ENCODE assay signal across 8 cellular contexts in genomic region chr1:30085814-30086770, GRCh38.
DNase-seq lines count a peak whose midpoint lies in the region; ATAC-seq and TF ChIP-seq lines count a peak whose summit lies in the region.

No MANE protein-coding gene starts in this region.

- H3K27ac ChIP-seq in foreskin keratinocyte (no peak overlapping the region), trophoblast cell (ENCODE audit: low read depth, low read length) (no peak overlapping the region)

- no peaks in the 10 kb centered on the region for H3K79me1 ChIP-seq in trophoblast cell (ENCODE audit: low read length)

- H4K12ac ChIP-seq in trophoblast cell (ENCODE audit: low read depth, low read length): no peak overlapping the region

- no peak overlapping the region for H4K91ac ChIP-seq in trophoblast cell (ENCODE audit: low read depth, low read length)

- H3K4me1 ChIP-seq in HAP-1: no peaks in the 10 kb centered on the region
- H3K4me1 ChIP-seq in foreskin keratinocyte: peaks cover 5% of the 10 kb centered on the region
- H3K4me1 ChIP-seq in trophoblast cell (ENCODE audit: control insufficient read depth in 1 of 2, insufficient read depth in 2 of 2, low read length in 2 of 2): peaks cover 0 to 5% of the 10 kb centered on the region in 2 experiments

- in situ Hi-C loops in HAP-1 (cut with MboI; ENCODE audit: low sequenced_read_pairs): loop anchor here (10.0 to 25.0 kb wide), 3 partner anchors 299 to 841 kb away; no protein-coding TSS in a partner anchor

- H3K27me3 ChIP-seq in HAP-1 (ENCODE audit: low read depth) (peaks cover 3% of the 10 kb centered on the region; the same call in 1 of the 2 replicates), foreskin keratinocyte (peaks cover 6% of the 10 kb centered on the region), trophoblast cell (ENCODE audit: insufficient read depth, low read length) (no peaks in the 10 kb centered on the region)

- H3K36me3 ChIP-seq in HAP-1 (replicated peaks) (no peaks in the 10 kb centered on the region), trophoblast cell (ENCODE audit: control insufficient read depth in 1 of 2, insufficient read depth in 2 of 2, low read length in 2 of 2) (no peaks in the 10 kb centered on the region)

- 100% methylated on average over 1 of the region's 45 CpGs for WGBS in trophoblast cell (ENCODE audit: extremely low coverage, insufficient coverage, insufficient read length)

- no peak overlapping the region for H3K18ac ChIP-seq in trophoblast cell (ENCODE audit: low read length)

- no peak overlapping the region for H3K14ac ChIP-seq in trophoblast cell (ENCODE audit: low read length)

- H3K4me3 ChIP-seq in HAP-1 (no peak overlapping the region), trophoblast cell (ENCODE audit: low read depth, low read length) (no peak overlapping the region)

- ATAC-seq in foreskin keratinocyte: peak; percentile 19

- no peak overlapping the region for H2BK120ac ChIP-seq in trophoblast cell (ENCODE audit: insufficient read depth, low read length, poor library complexity)

- no peak overlapping the region for H3K23ac ChIP-seq in trophoblast cell (ENCODE audit: low read length)

- H2BK5ac ChIP-seq in trophoblast cell (ENCODE audit: low read depth, low read length, poor library complexity): no peak overlapping the region

- no peak overlapping the region for H2BK12ac ChIP-seq in trophoblast cell (ENCODE audit: low read length)

- no peak overlapping the region for H2AK5ac ChIP-seq in trophoblast cell (ENCODE audit: low read length)

- peak overlapping the region; percentile 29 for H3K4me2 ChIP-seq in trophoblast cell (ENCODE audit: low read length)

- DNase-seq in AG09319 (ENCODE audit: extremely low read depth, low read depth) (no peak), HAP-1 (ENCODE audit: low spot score in 2 of 2) (peak; percentile 36 to 88), foreskin keratinocyte (no peak), trophoblast cell (peak in 1 of 2 donors; percentile 8), cortex of kidney (lab: John Stamatoyannopoulos, UW) (no peak), KG1 (lab: John Stamatoyannopoulos, UW) (no peak)
- DNase-seq in activated CD4-positive, alpha-beta T cell treated with anti-CD3 and anti-CD28 coated beads, Interleukin-2, amount 50 U/mL, for 48 hours: peak; percentile 52 to 53
- DNase-seq in stimulated activated naive CD4-positive, alpha-beta T cell treated with Interleukin-2 at 50 U/mL for 16 hours (lab: John Stamatoyannopoulos, UW): no peak

- no peak overlapping the region for H4K8ac ChIP-seq in trophoblast cell (ENCODE audit: low read depth, low read length)

- peak; percentile 50 for TF ChIP-seq CTCF in AG09319 (IDR thresholded peaks at IDR 0.05; ENCODE audit: low read depth, low read length)
- peak; percentile 77 for TF ChIP-seq CTCF in foreskin keratinocyte (conservative IDR thresholded peaks at IDR 0.05)

- H3K4ac ChIP-seq in trophoblast cell (ENCODE audit: low read depth, low read length): no peak overlapping the region

- no peaks in the 10 kb centered on the region for H3K79me2 ChIP-seq in trophoblast cell (ENCODE audit: control insufficient read depth, insufficient read depth, low read length, poor library complexity)

- H3K9me3 ChIP-seq in HAP-1: no peaks in the 10 kb centered on the region
- H3K9me3 ChIP-seq in trophoblast cell (ENCODE audit: insufficient read depth, low read depth, low read length): peaks cover 7% of the 10 kb centered on the region

- no peak overlapping the region for H3K9ac ChIP-seq in trophoblast cell (ENCODE audit: low read length)

- no peak overlapping the region for H2AFZ ChIP-seq in trophoblast cell (ENCODE audit: insufficient read depth, low read length, poor library complexity)

Comparison
In these comparisons a context has a peak if more than half of its experiments do, and no peak if none do; other contexts are left out.
1. DNase-seq: peak in HAP-1 (2 of 2) and activated CD4-positive, alpha-beta T cell treated with anti-CD3 and anti-CD28 coated beads, Interleukin-2, amount 50 U/mL, for 48 hours (2 of 2); none in AG09319 (single experiment), foreskin keratinocyte (0 of 2), cortex of kidney (single experiment), KG1 (single experiment) and stimulated activated naive CD4-positive, alpha-beta T cell treated with Interleukin-2 at 50 U/mL for 16 hours (single experiment).